In the genomic region with DNA sequence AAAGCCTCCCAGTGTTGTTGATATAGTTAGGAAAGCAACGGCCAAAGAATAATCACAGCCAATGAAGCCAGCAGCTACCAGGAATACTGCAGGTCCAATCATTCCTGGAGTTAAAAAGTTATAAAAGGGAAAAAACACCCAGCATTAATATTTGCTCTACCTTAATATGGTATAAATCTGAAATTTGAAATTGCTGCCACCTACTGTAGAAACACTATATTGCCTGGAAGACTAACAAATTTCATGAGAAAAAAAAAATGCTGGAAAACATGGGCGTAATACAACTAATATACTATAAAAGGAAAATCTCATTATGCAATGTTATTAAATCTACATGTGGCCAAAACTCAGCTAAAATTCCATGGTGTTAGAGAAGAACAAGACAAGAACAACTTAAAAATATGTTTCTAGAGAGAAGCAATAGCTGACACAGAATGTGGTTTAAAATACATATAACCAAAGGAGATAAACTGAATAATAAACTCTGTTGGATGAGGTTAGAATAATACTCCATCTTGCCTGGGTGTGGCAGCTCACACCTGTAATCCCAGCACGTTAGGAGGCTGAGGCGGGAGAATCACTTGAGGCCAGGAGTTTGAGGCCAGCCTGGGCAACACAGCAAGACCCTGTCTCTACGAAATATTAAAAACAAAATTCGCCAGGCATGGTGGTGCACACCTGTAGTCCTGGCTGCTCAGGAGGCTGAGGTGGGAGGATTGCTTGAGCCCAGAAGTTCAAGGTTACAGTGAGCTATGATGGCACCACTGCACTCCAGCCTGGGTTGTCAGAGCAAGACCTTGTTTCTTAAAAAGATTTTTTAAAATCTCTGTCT, we compare ENCODE assay signal across 1 cellular context.
TF ChIP-seq lines count a peak whose summit lies in the region.

No MANE protein-coding gene starts in this region.

TF ChIP-seq in SK-N-SH treated with all-trans-retinoic acid at 6 μM for 48 hours, 23 proteins besides CTCF, POLR2A, EP300 and RAD21 (continued from another document):
- TF ChIP-seq ESRRG (CRISPR knock-in tag; IDR thresholded peaks at IDR 0.05) (no peak), GLIS3 (CRISPR knock-in tag; IDR thresholded peaks at IDR 0.05) (no peak), PPARA (CRISPR knock-in tag; IDR thresholded peaks at IDR 0.05; ENCODE audit: borderline replicate concordance) (no peak)
TF ChIP-seq in SK-N-SH treated with all-trans-retinoic acid at 6 μM for 48 hours: peak in this region for 0.
